ENCODE assay signal across 2 cellular contexts in genomic region chr1:36108314-36108713, GRCh38.
A peak's percentile ranks its signal among the peaks of the same experiment; 100 is the strongest.
TF ChIP-seq lines count a peak whose summit lies in the region.

No MANE protein-coding gene starts in this region.

TF ChIP-seq in HEK293, 187 proteins besides CTCF, POLR2A, EP300 and RAD21:
- TF ChIP-seq ZNF768 (tag by site-specific recombination; IDR thresholded peaks at IDR 0.05) (peak; percentile 82), ZNF169 (tag by site-specific recombination; IDR thresholded peaks at IDR 0.05) (no peak)

TF ChIP-seq in K562, 482 proteins besides CTCF, POLR2A, EP300 and RAD21:
- no peak for TF ChIP-seq ZNF134 (CRISPR knock-in tag; conservative IDR thresholded peaks at IDR 0.05)
- TF ChIP-seq, protein P1, sequence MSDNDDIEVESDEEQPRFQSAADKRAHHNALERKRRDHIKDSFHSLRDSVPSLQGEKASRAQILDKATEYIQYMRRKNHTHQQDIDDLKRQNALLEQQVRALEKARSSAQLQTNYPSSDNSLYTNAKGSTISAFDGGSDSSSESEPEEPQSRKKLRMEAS (CRISPR knock-in tag; IDR thresholded peaks at IDR 0.05): 0 out of 2 replicates have a peak, but pooled peaks have one; percentile 6
- TF ChIP-seq PML (IDR thresholded peaks at IDR 0.05; ENCODE audit: low read length): no peak
- no peak for TF ChIP-seq TGIF2 (CRISPR knock-in tag; IDR thresholded peaks at IDR 0.05)
- TF ChIP-seq, protein P2, sequence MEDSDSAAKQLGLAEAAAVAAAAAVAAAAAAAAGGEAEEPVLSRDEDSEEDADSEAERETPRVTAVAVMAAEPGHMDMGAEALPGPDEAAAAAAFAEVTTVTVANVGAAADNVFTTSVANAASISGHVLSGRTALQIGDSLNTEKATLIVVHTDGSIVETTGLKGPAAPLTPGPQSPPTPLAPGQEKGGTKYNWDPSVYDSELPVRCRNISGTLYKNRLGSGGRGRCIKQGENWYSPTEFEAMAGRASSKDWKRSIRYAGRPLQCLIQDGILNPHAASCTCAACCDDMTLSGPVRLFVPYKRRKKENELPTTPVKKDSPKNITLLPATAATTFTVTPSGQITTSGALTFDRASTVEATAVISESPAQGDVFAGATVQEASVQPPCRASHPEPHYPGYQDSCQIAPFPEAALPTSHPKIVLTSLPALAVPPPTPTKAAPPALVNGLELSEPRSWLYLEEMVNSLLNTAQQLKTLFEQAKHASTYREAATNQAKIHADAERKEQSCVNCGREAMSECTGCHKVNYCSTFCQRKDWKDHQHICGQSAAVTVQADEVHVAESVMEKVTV (CRISPR knock-in tag; IDR thresholded peaks at IDR 0.05): no peak
- no peak for TF ChIP-seq SUPT5H (IDR thresholded peaks at IDR 0.05)
- TF ChIP-seq L3MBTL2 (IDR thresholded peaks at IDR 0.05): no peak
- TF ChIP-seq RBM15 (IDR thresholded peaks at IDR 0.05; ENCODE audit: insufficient read depth, low read length): no peak
- no peak for TF ChIP-seq KAT8 (IDR thresholded peaks at IDR 0.05; ENCODE audit: low read depth)
- peak; percentile 65 for TF ChIP-seq ZNF316 (IDR thresholded peaks at IDR 0.05)
- TF ChIP-seq C11orf30 (IDR thresholded peaks at IDR 0.05; ENCODE audit: low read depth): peak; percentile 49; the same call in 1 of the 2 replicates
- no peak for TF ChIP-seq PTTG1 (tag; IDR thresholded peaks at IDR 0.05; ENCODE audit: low read depth)
- TF ChIP-seq TEAD1 (CRISPR knock-in tag; IDR thresholded peaks at IDR 0.05): no peak
- TF ChIP-seq FUS (optimal IDR thresholded peaks at IDR 0.05; ENCODE audit: low read depth, low read length): no peak
- no peak for TF ChIP-seq CEBPB (tag; IDR thresholded peaks at IDR 0.05)
- no peak for TF ChIP-seq ZNF583 (CRISPR knock-in tag; IDR thresholded peaks at IDR 0.05)
- TF ChIP-seq STAT5B (CRISPR knock-in tag; IDR thresholded peaks at IDR 0.05): no peak
- TF ChIP-seq, protein P3, sequence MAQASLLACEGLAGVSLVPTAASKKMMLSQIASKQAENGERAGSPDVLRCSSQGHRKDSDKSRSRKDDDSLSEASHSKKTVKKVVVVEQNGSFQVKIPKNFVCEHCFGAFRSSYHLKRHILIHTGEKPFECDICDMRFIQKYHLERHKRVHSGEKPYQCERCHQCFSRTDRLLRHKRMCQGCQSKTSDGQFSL (CRISPR knock-in tag; IDR thresholded peaks at IDR 0.05): no peak
- TF ChIP-seq, protein P3 (tag; IDR thresholded peaks at IDR 0.05): no peak
- TF ChIP-seq MAFG (tag; conservative IDR thresholded peaks at IDR 0.05): peak; percentile 25; the same call in 1 of the 2 replicates
- TF ChIP-seq HDAC3 (IDR thresholded peaks at IDR 0.05; ENCODE audit: borderline replicate concordance, partially characterized antibody): no peak
- TF ChIP-seq ZFP36 (IDR thresholded peaks at IDR 0.05; ENCODE audit: low read depth, low read length, partially characterized antibody): peak; percentile 56
- no peak for TF ChIP-seq NFRKB (IDR thresholded peaks at IDR 0.05; ENCODE audit: low read depth)
- TF ChIP-seq, protein P4, sequence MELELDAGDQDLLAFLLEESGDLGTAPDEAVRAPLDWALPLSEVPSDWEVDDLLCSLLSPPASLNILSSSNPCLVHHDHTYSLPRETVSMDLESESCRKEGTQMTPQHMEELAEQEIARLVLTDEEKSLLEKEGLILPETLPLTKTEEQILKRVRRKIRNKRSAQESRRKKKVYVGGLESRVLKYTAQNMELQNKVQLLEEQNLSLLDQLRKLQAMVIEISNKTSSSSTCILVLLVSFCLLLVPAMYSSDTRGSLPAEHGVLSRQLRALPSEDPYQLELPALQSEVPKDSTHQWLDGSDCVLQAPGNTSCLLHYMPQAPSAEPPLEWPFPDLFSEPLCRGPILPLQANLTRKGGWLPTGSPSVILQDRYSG (tag; conservative IDR thresholded peaks at IDR 0.05; ENCODE audit: low read depth): no peak
- TF ChIP-seq HCFC1 (IDR thresholded peaks at IDR 0.05; ENCODE audit: low read depth, low read length): no peak
- TF ChIP-seq BRD4 (IDR thresholded peaks at IDR 0.05): no peak
- no peak for TF ChIP-seq ADNP (tag; IDR thresholded peaks at IDR 0.05)
- TF ChIP-seq SRSF9 (IDR thresholded peaks at IDR 0.05; ENCODE audit: borderline replicate concordance, low read depth, low read length): no peak
- TF ChIP-seq BCOR (IDR thresholded peaks at IDR 0.05): peak; percentile 62; the same call in 1 of the 2 replicates
- no peak for TF ChIP-seq LARP7 (IDR thresholded peaks at IDR 0.05)
